Comparison of ENCODE assay signal across 9 cellular contexts in genomic region chr16:11396241-11397048, GRCh38. TPM values are rescaled to one million over a fixed set of nuclear protein-coding genes. Genes with fewer than 3 reads are reported as not detected.
A peak's percentile ranks its signal among the peaks of the same experiment; 100 is the strongest.
DNase-seq lines count a peak whose midpoint lies in the region; ATAC-seq and TF ChIP-seq lines count a peak whose summit lies in the region.
"Had no signal": no experiment of that assay in that cellular context is flagged by ENCODE, and none has a peak within 500 bp of the region (broad histone marks: within the 10 kb centered on the region; RNA-seq: fewer than 3 reads in every experiment).

No MANE protein-coding gene starts in this region.

- H3K4me3 ChIP-seq in cardiac fibroblast (replicated peaks in 1 of 2; ENCODE audit: low read depth in 2 of 2, low read length in 2 of 2) (no peak overlapping the region), kidney epithelial cell (ENCODE audit: low read depth, low read length) (no peak overlapping the region)
- H3K4me3 ChIP-seq: BLaER1 treated with 17β-estradiol and CSF1 and Interleukin-3, amounts not matched to agents 10 nM and 100 nM had no signal

- no peak for ATAC-seq in HG02973 (IDR thresholded peaks at IDR 0.05; ENCODE audit: unreplicated experiment)

- peaks cover 7% of the 10 kb centered on the region for H3K27me3 ChIP-seq in kidney epithelial cell (ENCODE audit: control insufficient read depth, insufficient read depth, low read length)
- H3K27me3 ChIP-seq: BLaER1 treated with 17β-estradiol and CSF1 and Interleukin-3, amounts not matched to agents 10 nM and 100 nM had no signal

- peak; percentile 99 for TF ChIP-seq CTCF in cardiac fibroblast (IDR thresholded peaks at IDR 0.05; ENCODE audit: low read depth, low read length)
- TF ChIP-seq CTCF in kidney epithelial cell (IDR thresholded peaks at IDR 0.05; ENCODE audit: insufficient read depth, low read length, poor library complexity, severe bottlenecking) = peak; percentile 99

- H3K36me3 ChIP-seq in kidney epithelial cell (ENCODE audit: control insufficient read depth, insufficient read depth, low read length) = no peaks in the 10 kb centered on the region
- H3K36me3 ChIP-seq: BLaER1 treated with 17β-estradiol and CSF1 and Interleukin-3, amounts not matched to agents 10 nM and 100 nM had no signal

- DNase-seq in NCI-H2081 (lab: John Stamatoyannopoulos, UW) = peak; percentile 55 to 59
- no peak for DNase-seq in NCI-H2081 treated with DMSO at 0.1 percent for 48 hours (lab: John Stamatoyannopoulos, UW)
- peak; percentile 71 for DNase-seq in NCI-H146 (lab: John Stamatoyannopoulos, UW)
- DNase-seq in activated CD4-positive, CD25-positive, alpha-beta regulatory T cell (lab: John Stamatoyannopoulos, UW) = peak; percentile 31 to 52 (median 46)
- DNase-seq in cardiac fibroblast (ENCODE audit: low read depth in 2 of 2) = peak; percentile 61 to 69
- DNase-seq in kidney epithelial cell (ENCODE audit: low read depth) = no peak
- DNase-seq in stimulated activated CD4-positive, alpha-beta T cell treated with anti-CD3 and anti-CD28 coated beads, Interleukin-1b, Interleukin-23, amount 100 ng/mL, for 4 hours (ENCODE audit: low read depth in 2 of 2) = peak; percentile 61 to 64

RNA-seq across cellular contexts. Expression of gene RMI2, which starts 51.2 kb away (rescaled TPM):
- 5.6 and 6.0 TPM in 2 replicates for total RNA-seq in kidney epithelial cell

Comparison
In these comparisons a context has a peak if more than half of its experiments do, and no peak if none do; other contexts are left out.
1. DNase-seq: peak in NCI-H2081 (2 of 2), NCI-H146 (single experiment), activated CD4-positive, CD25-positive, alpha-beta regulatory T cell (4 of 4), cardiac fibroblast (2 of 2) and stimulated activated CD4-positive, alpha-beta T cell treated with anti-CD3 and anti-CD28 coated beads, Interleukin-1b, Interleukin-23, amount 100 ng/mL, for 4 hours (2 of 2); none in NCI-H2081 treated with DMSO at 0.1 percent for 48 hours (single experiment) and kidney epithelial cell (single experiment).